ENCODE assay signal across 1 cellular context in genomic region chr11:8566613-8567210, GRCh38.
TF ChIP-seq lines count a peak whose summit lies in the region.

No MANE protein-coding gene starts in this region.

TF ChIP-seq in GM23338, 12 proteins besides CTCF, POLR2A, EP300 and RAD21 (continued from another document):
- TF ChIP-seq ZNF462 (CRISPR knock-in tag; IDR thresholded peaks at IDR 0.05) = no peak
- TF ChIP-seq POLR2AphosphoS5 (IDR thresholded peaks at IDR 0.05; ENCODE audit: low read depth) = no peak
- no peak for TF ChIP-seq JUNB (IDR thresholded peaks at IDR 0.05; ENCODE audit: unreplicated experiment)
TF ChIP-seq in GM23338: peak in this region for 0.
